ENCODE assay signal across 1 cellular context in the genomic region with DNA sequence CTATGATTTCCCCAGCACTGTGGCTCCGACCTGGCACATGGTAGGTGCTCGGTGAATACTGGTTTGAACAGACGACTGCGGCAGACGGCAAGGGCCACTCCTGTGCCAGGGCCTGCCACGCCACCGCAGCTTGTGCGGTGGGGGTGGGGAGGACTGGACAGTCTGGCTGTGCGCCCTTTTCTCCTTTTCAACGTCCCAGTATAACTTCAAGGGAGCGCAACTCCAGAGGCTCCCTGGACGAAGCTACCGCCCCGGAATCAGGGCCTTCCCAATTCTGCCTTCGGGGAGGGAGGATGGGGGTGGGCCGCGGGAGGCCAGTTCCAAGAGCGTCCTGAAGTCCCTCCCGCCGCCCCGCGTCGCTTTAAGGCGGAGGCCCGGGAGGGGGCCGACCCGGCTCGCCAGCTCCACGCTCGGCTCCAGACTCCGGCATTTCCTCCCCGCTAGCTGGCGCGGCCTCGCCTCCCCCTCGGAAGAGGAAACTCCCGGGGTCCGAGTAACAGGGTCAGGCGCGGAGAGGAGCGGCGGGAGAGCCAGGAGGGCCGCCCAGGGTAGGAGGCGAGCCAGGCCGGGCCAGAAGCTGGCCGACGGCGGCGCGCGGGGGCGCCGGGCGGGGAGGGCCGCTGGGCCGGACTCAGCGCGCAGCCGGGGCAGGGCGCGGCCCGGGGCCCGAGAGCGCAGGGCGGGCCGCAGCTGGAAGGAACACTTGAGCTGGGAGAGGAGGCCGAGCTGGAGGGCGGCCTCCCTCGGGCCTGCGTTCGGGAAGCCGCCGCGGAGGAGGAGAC.
TF ChIP-seq lines count a peak whose summit lies in the region.

A gene (plus strand): TSS at position 388 of the 782 bp plus-strand sequence. CDS start 498 bp downstream, outside the sequence.

TF ChIP-seq in HepG2, 621 proteins besides CTCF, POLR2A, EP300 and RAD21 (continued from another document and continues in another):
- TF ChIP-seq, protein P1, sequence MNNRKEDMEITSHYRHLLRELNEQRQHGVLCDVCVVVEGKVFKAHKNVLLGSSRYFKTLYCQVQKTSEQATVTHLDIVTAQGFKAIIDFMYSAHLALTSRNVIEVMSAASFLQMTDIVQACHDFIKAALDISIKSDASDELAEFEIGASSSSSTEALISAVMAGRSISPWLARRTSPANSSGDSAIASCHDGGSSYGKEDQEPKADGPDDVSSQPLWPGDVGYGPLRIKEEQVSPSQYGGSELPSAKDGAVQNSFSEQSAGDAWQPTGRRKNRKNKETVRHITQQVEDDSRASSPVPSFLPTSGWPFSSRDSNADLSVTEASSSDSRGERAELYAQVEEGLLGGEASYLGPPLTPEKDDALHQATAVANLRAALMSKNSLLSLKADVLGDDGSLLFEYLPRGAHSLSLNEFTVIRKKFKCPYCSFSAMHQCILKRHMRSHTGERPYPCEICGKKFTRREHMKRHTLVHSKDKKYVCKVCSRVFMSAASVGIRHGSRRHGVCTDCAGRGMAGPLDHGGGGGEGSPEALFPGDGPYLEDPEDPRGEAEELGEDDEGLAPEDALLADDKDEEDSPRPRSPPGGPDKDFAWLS (CRISPR knock-in tag; IDR thresholded peaks at IDR 0.05; ENCODE audit: borderline replicate concordance): no peak
- peak; percentile 19 for TF ChIP-seq TBL1XR1 (IDR thresholded peaks at IDR 0.05; ENCODE audit: borderline replicate concordance, low read length, partially characterized antibody)
- peak in 1 of 2 experiments; percentile 94; a peak in 2 of 4 replicates for TF ChIP-seq KLF16 (CRISPR knock-in tag; IDR thresholded peaks at IDR 0.05)
- peak; percentile 94 for TF ChIP-seq ZNF564 (CRISPR knock-in tag; IDR thresholded peaks at IDR 0.05)
- peak; percentile 86; the same call in 1 of the 2 replicates for TF ChIP-seq YEATS4 (CRISPR knock-in tag; IDR thresholded peaks at IDR 0.05; ENCODE audit: borderline replicate concordance)
- peak; percentile 19; the same call in 1 of the 2 replicates for TF ChIP-seq REXO4 (CRISPR knock-in tag; IDR thresholded peaks at IDR 0.05; ENCODE audit: borderline replicate concordance)
- TF ChIP-seq NCOA5 (CRISPR knock-in tag; IDR thresholded peaks at IDR 0.05): no peak
- peak; percentile 54 for TF ChIP-seq ZNF883 (CRISPR knock-in tag; IDR thresholded peaks at IDR 0.05; ENCODE audit: not compliant biosample characterization)
- 0 out of 2 replicates have a peak, but pooled peaks have one; percentile 37 for TF ChIP-seq TBP (CRISPR knock-in tag; IDR thresholded peaks at IDR 0.05)
- TF ChIP-seq TAF1 (CRISPR knock-in tag; IDR thresholded peaks at IDR 0.05): peak; percentile 82; the same call in 1 of the 2 replicates
- TF ChIP-seq, protein P2, sequence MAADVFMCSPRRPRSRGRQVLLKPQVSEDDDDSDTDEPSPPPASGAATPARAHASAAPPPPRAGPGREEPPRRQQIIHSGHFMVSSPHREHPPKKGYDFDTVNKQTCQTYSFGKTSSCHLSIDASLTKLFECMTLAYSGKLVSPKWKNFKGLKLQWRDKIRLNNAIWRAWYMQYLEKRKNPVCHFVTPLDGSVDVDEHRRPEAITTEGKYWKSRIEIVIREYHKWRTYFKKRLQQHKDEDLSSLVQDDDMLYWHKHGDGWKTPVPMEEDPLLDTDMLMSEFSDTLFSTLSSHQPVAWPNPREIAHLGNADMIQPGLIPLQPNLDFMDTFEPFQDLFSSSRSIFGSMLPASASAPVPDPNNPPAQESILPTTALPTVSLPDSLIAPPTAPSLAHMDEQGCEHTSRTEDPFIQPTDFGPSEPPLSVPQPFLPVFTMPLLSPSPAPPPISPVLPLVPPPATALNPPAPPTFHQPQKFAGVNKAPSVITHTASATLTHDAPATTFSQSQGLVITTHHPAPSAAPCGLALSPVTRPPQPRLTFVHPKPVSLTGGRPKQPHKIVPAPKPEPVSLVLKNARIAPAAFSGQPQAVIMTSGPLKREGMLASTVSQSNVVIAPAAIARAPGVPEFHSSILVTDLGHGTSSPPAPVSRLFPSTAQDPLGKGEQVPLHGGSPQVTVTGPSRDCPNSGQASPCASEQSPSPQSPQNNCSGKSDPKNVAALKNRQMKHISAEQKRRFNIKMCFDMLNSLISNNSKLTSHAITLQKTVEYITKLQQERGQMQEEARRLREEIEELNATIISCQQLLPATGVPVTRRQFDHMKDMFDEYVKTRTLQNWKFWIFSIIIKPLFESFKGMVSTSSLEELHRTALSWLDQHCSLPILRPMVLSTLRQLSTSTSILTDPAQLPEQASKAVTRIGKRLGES (CRISPR knock-in tag; IDR thresholded peaks at IDR 0.05; ENCODE audit: borderline replicate concordance): peak; percentile 68; the same call in 1 of the 2 replicates
- peak; percentile 55 for TF ChIP-seq PHF5A (CRISPR knock-in tag; IDR thresholded peaks at IDR 0.05; ENCODE audit: low read depth, unreplicated experiment)
- no peak for TF ChIP-seq ZNF432 (CRISPR knock-in tag; IDR thresholded peaks at IDR 0.05; ENCODE audit: borderline replicate concordance)
- TF ChIP-seq PRMT3 (CRISPR knock-in tag; IDR thresholded peaks at IDR 0.05; ENCODE audit: borderline replicate concordance, low read depth): peak; percentile 77; the same call in 1 of the 2 replicates
- no peak for TF ChIP-seq ZFP36 (IDR thresholded peaks at IDR 0.05; ENCODE audit: borderline replicate concordance, low read depth, low read length, partially characterized antibody)
- 0 out of 2 replicates have a peak, but pooled peaks have one; percentile 87 for TF ChIP-seq ZNF343 (CRISPR knock-in tag; IDR thresholded peaks at IDR 0.05)
- peak; percentile 55; the same call in 1 of the 2 replicates for TF ChIP-seq NRL (CRISPR knock-in tag; IDR thresholded peaks at IDR 0.05; ENCODE audit: borderline replicate concordance)
- TF ChIP-seq, protein P3, sequence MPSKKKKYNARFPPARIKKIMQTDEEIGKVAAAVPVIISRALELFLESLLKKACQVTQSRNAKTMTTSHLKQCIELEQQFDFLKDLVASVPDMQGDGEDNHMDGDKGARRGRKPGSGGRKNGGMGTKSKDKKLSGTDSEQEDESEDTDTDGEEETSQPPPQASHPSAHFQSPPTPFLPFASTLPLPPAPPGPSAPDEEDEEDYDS (CRISPR knock-in tag; IDR thresholded peaks at IDR 0.05): peak; percentile 81
- peak; percentile 87; the same call in 1 of the 2 replicates for TF ChIP-seq ZFP90 (CRISPR knock-in tag; IDR thresholded peaks at IDR 0.05; ENCODE audit: borderline replicate concordance)
- TF ChIP-seq POLR2AphosphoS2 (IDR thresholded peaks at IDR 0.05; ENCODE audit: low read depth, low read length): no peak
- peak; percentile 66 for TF ChIP-seq TGIF2 (CRISPR knock-in tag; IDR thresholded peaks at IDR 0.05)
- TF ChIP-seq MAZ (IDR thresholded peaks at IDR 0.05; ENCODE audit: borderline replicate concordance, low read depth, low read length): peak; percentile 57
- TF ChIP-seq MAZ (CRISPR knock-in tag; IDR thresholded peaks at IDR 0.05; ENCODE audit: low read depth): peak; percentile 92
- TF ChIP-seq, protein P4, sequence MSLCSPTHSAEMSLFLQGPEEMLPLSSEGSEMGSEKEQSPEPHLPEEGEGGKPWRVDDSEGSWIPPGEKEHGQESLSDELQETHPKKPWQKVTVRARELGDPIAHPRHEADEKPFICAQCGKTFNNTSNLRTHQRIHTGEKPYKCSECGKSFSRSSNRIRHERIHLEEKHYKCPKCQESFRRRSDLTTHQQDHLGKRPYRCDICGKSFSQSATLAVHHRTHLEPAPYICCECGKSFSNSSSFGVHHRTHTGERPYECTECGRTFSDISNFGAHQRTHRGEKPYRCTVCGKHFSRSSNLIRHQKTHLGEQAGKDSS (CRISPR knock-in tag; IDR thresholded peaks at IDR 0.05; ENCODE audit: borderline replicate concordance, low read depth): peak; percentile 77; the same call in 1 of the 2 replicates
- peak; percentile 45; the same call in 1 of the 2 replicates for TF ChIP-seq ZNF337 (CRISPR knock-in tag; IDR thresholded peaks at IDR 0.05; ENCODE audit: borderline replicate concordance, low read depth)
- no peak for TF ChIP-seq ZKSCAN8 (CRISPR knock-in tag; IDR thresholded peaks at IDR 0.05; ENCODE audit: borderline replicate concordance)
- TF ChIP-seq, protein P5, sequence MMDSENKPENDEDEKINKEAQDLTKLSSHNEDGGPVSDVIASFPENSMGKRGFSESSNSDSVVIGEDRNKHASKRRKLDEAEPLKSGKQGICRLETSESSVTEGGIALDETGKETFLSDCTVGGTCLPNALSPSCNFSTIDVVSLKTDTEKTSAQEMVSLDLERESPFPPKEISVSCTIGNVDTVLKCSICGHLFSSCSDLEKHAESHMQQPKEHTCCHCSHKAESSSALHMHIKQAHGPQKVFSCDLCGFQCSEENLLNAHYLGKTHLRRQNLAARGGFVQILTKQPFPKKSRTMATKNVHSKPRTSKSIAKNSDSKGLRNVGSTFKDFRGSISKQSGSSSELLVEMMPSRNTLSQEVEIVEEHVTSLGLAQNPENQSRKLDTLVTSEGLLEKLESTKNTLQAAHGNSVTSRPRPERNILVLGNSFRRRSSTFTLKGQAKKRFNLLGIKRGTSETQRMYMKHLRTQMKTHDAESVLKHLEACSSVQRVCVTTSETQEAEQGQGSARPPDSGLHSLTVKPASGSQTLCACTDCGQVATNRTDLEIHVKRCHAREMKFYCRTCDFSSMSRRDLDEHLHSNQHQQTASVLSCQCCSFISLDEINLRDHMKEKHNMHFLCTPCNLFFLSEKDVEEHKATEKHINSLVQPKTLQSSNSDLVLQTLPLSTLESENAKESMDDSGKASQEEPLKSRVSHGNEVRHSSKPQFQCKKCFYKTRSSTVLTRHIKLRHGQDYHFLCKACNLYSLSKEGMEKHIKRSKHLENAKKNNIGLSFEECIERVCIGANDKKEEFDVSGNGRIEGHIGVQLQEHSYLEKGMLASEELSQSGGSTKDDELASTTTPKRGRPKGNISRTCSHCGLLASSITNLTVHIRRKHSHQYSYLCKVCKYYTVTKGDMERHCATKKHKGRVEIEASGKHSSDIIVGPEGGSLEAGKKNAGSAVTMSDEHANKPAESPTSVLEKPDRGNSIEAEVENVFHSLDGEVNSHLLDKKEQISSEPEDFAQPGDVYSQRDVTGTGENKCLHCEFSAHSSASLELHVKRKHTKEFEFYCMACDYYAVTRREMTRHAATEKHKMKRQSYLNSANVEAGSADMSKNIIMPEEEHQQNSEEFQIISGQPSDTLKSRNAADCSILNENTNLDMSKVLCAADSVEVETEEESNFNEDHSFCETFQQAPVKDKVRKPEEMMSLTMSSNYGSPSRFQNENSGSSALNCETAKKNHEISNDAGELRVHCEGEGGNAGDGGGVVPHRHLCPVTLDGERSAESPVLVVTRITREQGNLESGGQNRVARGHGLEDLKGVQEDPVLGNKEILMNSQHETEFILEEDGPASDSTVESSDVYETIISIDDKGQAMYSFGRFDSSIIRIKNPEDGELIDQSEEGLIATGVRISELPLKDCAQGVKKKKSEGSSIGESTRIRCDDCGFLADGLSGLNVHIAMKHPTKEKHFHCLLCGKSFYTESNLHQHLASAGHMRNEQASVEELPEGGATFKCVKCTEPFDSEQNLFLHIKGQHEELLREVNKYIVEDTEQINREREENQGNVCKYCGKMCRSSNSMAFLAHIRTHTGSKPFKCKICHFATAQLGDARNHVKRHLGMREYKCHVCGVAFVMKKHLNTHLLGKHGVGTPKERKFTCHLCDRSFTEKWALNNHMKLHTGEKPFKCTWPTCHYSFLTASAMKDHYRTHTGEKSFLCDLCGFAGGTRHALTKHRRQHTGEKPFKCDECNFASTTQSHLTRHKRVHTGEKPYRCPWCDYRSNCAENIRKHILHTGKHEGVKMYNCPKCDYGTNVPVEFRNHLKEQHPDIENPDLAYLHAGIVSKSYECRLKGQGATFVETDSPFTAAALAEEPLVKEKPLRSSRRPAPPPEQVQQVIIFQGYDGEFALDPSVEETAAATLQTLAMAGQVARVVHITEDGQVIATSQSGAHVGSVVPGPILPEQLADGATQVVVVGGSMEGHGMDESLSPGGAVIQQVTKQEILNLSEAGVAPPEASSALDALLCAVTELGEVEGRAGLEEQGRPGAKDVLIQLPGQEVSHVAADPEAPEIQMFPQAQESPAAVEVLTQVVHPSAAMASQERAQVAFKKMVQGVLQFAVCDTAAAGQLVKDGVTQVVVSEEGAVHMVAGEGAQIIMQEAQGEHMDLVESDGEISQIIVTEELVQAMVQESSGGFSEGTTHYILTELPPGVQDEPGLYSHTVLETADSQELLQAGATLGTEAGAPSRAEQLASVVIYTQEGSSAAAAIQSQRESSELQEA (CRISPR knock-in tag; IDR thresholded peaks at IDR 0.05; ENCODE audit: not compliant biosample characterization): peak; percentile 69
- TF ChIP-seq, protein P6, sequence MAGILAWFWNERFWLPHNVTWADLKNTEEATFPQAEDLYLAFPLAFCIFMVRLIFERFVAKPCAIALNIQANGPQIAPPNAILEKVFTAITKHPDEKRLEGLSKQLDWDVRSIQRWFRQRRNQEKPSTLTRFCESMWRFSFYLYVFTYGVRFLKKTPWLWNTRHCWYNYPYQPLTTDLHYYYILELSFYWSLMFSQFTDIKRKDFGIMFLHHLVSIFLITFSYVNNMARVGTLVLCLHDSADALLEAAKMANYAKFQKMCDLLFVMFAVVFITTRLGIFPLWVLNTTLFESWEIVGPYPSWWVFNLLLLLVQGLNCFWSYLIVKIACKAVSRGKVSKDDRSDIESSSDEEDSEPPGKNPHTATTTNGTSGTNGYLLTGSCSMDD (CRISPR knock-in tag; IDR thresholded peaks at IDR 0.05): no peak
- TF ChIP-seq MYNN (CRISPR knock-in tag; IDR thresholded peaks at IDR 0.05; ENCODE audit: low read depth): 0 out of 2 replicates have a peak, but pooled peaks have one; percentile 29
- TF ChIP-seq MXD4 (CRISPR knock-in tag; IDR thresholded peaks at IDR 0.05): peak; percentile 50; the same call in 1 of the 2 replicates
- peak; percentile 64; the same call in 1 of the 2 replicates for TF ChIP-seq PHF21A (CRISPR knock-in tag; IDR thresholded peaks at IDR 0.05)
- TF ChIP-seq HNRNPL (IDR thresholded peaks at IDR 0.05; ENCODE audit: low read depth, low read length): peak; percentile 95
- TF ChIP-seq HES4 (CRISPR knock-in tag; IDR thresholded peaks at IDR 0.05; ENCODE audit: borderline replicate concordance): peak; percentile 57; the same call in 1 of the 2 replicates
- TF ChIP-seq ZNF75D (CRISPR knock-in tag; IDR thresholded peaks at IDR 0.05; ENCODE audit: borderline replicate concordance): no peak
- TF ChIP-seq ZNF747 (CRISPR knock-in tag; IDR thresholded peaks at IDR 0.05; ENCODE audit: borderline replicate concordance): peak; percentile 84; the same call in 1 of the 2 replicates
- TF ChIP-seq RORA (CRISPR knock-in tag; IDR thresholded peaks at IDR 0.05): no peak
- TF ChIP-seq ZNF724P (CRISPR knock-in tag; IDR thresholded peaks at IDR 0.05; ENCODE audit: borderline replicate concordance): 0 out of 2 replicates have a peak, but pooled peaks have one; percentile 61
- TF ChIP-seq, protein P7, sequence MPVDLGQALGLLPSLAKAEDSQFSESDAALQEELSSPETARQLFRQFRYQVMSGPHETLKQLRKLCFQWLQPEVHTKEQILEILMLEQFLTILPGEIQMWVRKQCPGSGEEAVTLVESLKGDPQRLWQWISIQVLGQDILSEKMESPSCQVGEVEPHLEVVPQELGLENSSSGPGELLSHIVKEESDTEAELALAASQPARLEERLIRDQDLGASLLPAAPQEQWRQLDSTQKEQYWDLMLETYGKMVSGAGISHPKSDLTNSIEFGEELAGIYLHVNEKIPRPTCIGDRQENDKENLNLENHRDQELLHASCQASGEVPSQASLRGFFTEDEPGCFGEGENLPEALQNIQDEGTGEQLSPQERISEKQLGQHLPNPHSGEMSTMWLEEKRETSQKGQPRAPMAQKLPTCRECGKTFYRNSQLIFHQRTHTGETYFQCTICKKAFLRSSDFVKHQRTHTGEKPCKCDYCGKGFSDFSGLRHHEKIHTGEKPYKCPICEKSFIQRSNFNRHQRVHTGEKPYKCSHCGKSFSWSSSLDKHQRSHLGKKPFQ (CRISPR knock-in tag; IDR thresholded peaks at IDR 0.05; ENCODE audit: insufficient replicate concordance): peak; percentile 36
- no peak for TF ChIP-seq MBD4 (IDR thresholded peaks at IDR 0.05; ENCODE audit: borderline replicate concordance, low read length)
- peak; percentile 26; the same call in 1 of the 2 replicates for TF ChIP-seq RFXAP (CRISPR knock-in tag; IDR thresholded peaks at IDR 0.05; ENCODE audit: borderline replicate concordance)
